ENCODE assay signal across 8 cellular contexts in genomic region chr19:34403784-34404108, GRCh38. TPM values are rescaled to one million over a fixed set of nuclear protein-coding genes. Genes with fewer than 3 reads are reported as not detected.
A peak's percentile ranks its signal among the peaks of the same experiment; 100 is the strongest.
DNase-seq lines count a peak whose midpoint lies in the region; ATAC-seq, FAIRE-seq and TF ChIP-seq lines count a peak whose summit lies in the region.

No MANE protein-coding gene starts in this region.

- H3K9ac ChIP-seq in iPS-15b (ENCODE audit: low read depth, low read length): no peak overlapping the region

- FAIRE-seq in GM12891 (lab: Jason Lieb, UNC): no peak

- H3K27ac Mint-ChIP-seq in activated CD8-positive, alpha-beta memory T cell treated with anti-CD3 and anti-CD28 coated beads, Interleukin-2, amount 10 ng/mL, durations not matched to agents 7 days and 5 days: peak overlapping the region; percentile 79
- H3K27ac Mint-ChIP-seq in T-cell: peak overlapping the region; percentile 86

- H3K9me3 Mint-ChIP-seq in activated CD8-positive, alpha-beta memory T cell treated with anti-CD3 and anti-CD28 coated beads, Interleukin-2, amount 10 ng/mL, durations not matched to agents 7 days and 5 days (ENCODE audit: low read depth): no peaks in the 10 kb centered on the region
- H3K9me3 Mint-ChIP-seq in T-cell: no peaks in the 10 kb centered on the region

- intact Hi-C loops in thyroid gland (cut with DNase I): no loop called here

- H3K27me3 ChIP-seq in iPS-15b (ENCODE audit: control insufficient read depth, insufficient read depth, low read length) (no peaks in the 10 kb centered on the region), thyroid gland (no peaks in the 10 kb centered on the region)

- H3K9me3 ChIP-seq in iPS-15b (ENCODE audit: control insufficient read depth, insufficient read depth, low read length) (no peaks in the 10 kb centered on the region), thyroid gland (no peaks in the 10 kb centered on the region)

- POLR2A ChIA-PET in T-cell (lab: Charles Lee): interaction anchor here in 1 of 2 donors (0.6 kb wide), 1 partner anchor 95 kb away, joined by 3 read pairs; no protein-coding TSS in a partner anchor

- H3K4me3 ChIP-seq in iPS-15b (ENCODE audit: low read depth, low read length) (peak overlapping the region; percentile 99), thyroid gland (replicated peaks in 1 of 3) (peak overlapping the region in 2 of 3 donors; percentile 86 to 98)

- H3K4me1 Mint-ChIP-seq in activated CD8-positive, alpha-beta memory T cell treated with anti-CD3 and anti-CD28 coated beads, Interleukin-2, amount 10 ng/mL, durations not matched to agents 7 days and 5 days: peaks cover 15% of the 10 kb centered on the region
- H3K4me1 Mint-ChIP-seq in T-cell: peaks cover 18 to 26% (median 22%) of the 10 kb centered on the region in 3 donors

- no peaks in the 10 kb centered on the region for H3K4me1 ChIP-seq in iPS-15b (ENCODE audit: control insufficient read depth, insufficient read depth, low read length)
- H3K4me1 ChIP-seq in thyroid gland: no peaks in the 10 kb centered on the region

- peaks cover 27% of the 10 kb centered on the region for H3K36me3 Mint-ChIP-seq in activated CD8-positive, alpha-beta memory T cell treated with anti-CD3 and anti-CD28 coated beads, Interleukin-2, amount 10 ng/mL, durations not matched to agents 7 days and 5 days
- H3K36me3 Mint-ChIP-seq in T-cell: peaks cover 16% of the 10 kb centered on the region

- no peaks in the 10 kb centered on the region for H3K27me3 Mint-ChIP-seq in activated CD8-positive, alpha-beta memory T cell treated with anti-CD3 and anti-CD28 coated beads, Interleukin-2, amount 10 ng/mL, durations not matched to agents 7 days and 5 days
- H3K27me3 Mint-ChIP-seq in T-cell: no peaks in the 10 kb centered on the region

- peak; percentile 21 for ATAC-seq in activated CD8-positive, alpha-beta memory T cell treated with anti-CD3 and anti-CD28 coated beads, Interleukin-2, amount 10 ng/mL, durations not matched to agents 7 days and 5 days
- peak in 2 of 4 experiments; percentile 6 to 7 for ATAC-seq in T-cell (replicated peaks in 1 of 4)

- TF ChIP-seq POLR2A in thyroid gland (IDR thresholded peaks at IDR 0.05): no peak
- no peak for TF ChIP-seq POLR2A in GM12891 (IDR thresholded peaks at IDR 0.05; ENCODE audit: low read depth, low read length)

- WGBS in thyroid gland, 2 donors: 33 to 35% methylated on average over 6 of the region's 6 CpGs

- CTCF ChIA-PET in activated CD8-positive, alpha-beta memory T cell treated with anti-CD3 and anti-CD28 coated beads, Interleukin-2, amount 10 ng/mL, durations not matched to agents 7 days and 5 days (lab: Charles Lee): interaction anchor here (1.1 to 1.2 kb wide), 2 partner anchors 24 to 57 kb away, joined by 3 read pairs; partner anchors contain the start of gene UBA2
- CTCF ChIA-PET in T-cell (lab: Charles Lee): no interaction called here

- DNase-seq in activated CD8-positive, alpha-beta memory T cell treated with anti-CD3 and anti-CD28 coated beads, Interleukin-2, amount 10 ng/mL, durations not matched to agents 7 days and 5 days: no peak
- DNase-seq in activated CD8-positive, alpha-beta memory T cell treated with anti-CD3 and anti-CD28 coated beads for 24 hours: no peak
- DNase-seq in T-cell: peak in 1 of 34 experiments; percentile 2
- no peak for DNase-seq in thyroid gland
- DNase-seq in NCI-H82 (lab: John Stamatoyannopoulos, UW): no peak
- no peak for DNase-seq in COLO829 (ENCODE audit: low spot score)
- DNase-seq in GM12891 (ENCODE audit: insufficient read length, low spot score): no peak

- H3K4me3 Mint-ChIP-seq in activated CD8-positive, alpha-beta memory T cell treated with anti-CD3 and anti-CD28 coated beads, Interleukin-2, amount 10 ng/mL, durations not matched to agents 7 days and 5 days: peak overlapping the region; percentile 81
- H3K4me3 Mint-ChIP-seq in T-cell: peak overlapping the region; percentile 90 to 93 (median 91)

- no peak for TF ChIP-seq CTCF in thyroid gland (IDR thresholded peaks at IDR 0.05)

- H3K36me3 ChIP-seq in iPS-15b (ENCODE audit: control insufficient read depth, insufficient read depth, low read length): peaks cover 22% of the 10 kb centered on the region
- peaks cover 21 to 22% of the 10 kb centered on the region in 2 donors for H3K36me3 ChIP-seq in thyroid gland

- peak overlapping the region in 2 of 3 donors; percentile 60 to 78 for H3K27ac ChIP-seq in thyroid gland

TF ChIP-seq in GM12891, 5 proteins besides CTCF, POLR2A, EP300 and RAD21:
- TF ChIP-seq PAX5 (IDR thresholded peaks at IDR 0.05; ENCODE audit: insufficient read depth, low read length, severe bottlenecking) (no peak), TAF1 (IDR thresholded peaks at IDR 0.05; ENCODE audit: low read depth, low read length) (no peak)

RNA-seq across cellular contexts. Expression of gene PDCD2L, which starts 0.5 kb away (rescaled TPM):
- total RNA-seq in activated CD8-positive, alpha-beta memory T cell treated with anti-CD3 and anti-CD28 coated beads, Interleukin-2, amount 10 ng/mL, durations not matched to agents 7 days and 5 days: 10 to 100 TPM; 11.2 to 19.6 TPM
- total RNA-seq in T-cell (10 to 100 TPM in 4 of 5 donors, 1 to 10 TPM in 1; 9.4 to 14.8 (median 14.2) TPM), thyroid gland (10 to 100 TPM in 3 of 4 donors, 1 to 10 TPM in 1; 7.9 to 15.9 (median 11.8) TPM)
- polyA plus RNA-seq in GM12891 (2012; ENCODE audit: low read depth, missing spikeins): 19.5 TPM

RNA-seq across cellular contexts. Expression of gene UBA2, which starts 24.4 kb away (rescaled TPM):
- 100 to 1,000 TPM; 123 to 139 TPM for total RNA-seq in activated CD8-positive, alpha-beta memory T cell treated with anti-CD3 and anti-CD28 coated beads, Interleukin-2, amount 10 ng/mL, durations not matched to agents 7 days and 5 days
- total RNA-seq in T-cell: 10 to 100 TPM; 61.7 to 87.2 (median 71.3) TPM
- 100 to 1,000 TPM in 2 of 4 donors, 10 to 100 TPM in 2; 70.3 to 108 (median 97.7) TPM for total RNA-seq in thyroid gland
- 75.2 TPM for polyA plus RNA-seq in GM12891 (2012; ENCODE audit: low read depth, missing spikeins)

RNA-seq across cellular contexts. Expression of gene GPI, which starts 38.8 kb away (rescaled TPM):
- total RNA-seq in activated CD8-positive, alpha-beta memory T cell treated with anti-CD3 and anti-CD28 coated beads, Interleukin-2, amount 10 ng/mL, durations not matched to agents 7 days and 5 days: 100 to 1,000 TPM; 501 to 600 TPM
- total RNA-seq in T-cell (100 to 1,000 TPM; 108 to 132 (median 126) TPM), thyroid gland (100 to 1,000 TPM; 118 to 446 (median 224) TPM)
- 496 TPM for polyA plus RNA-seq in GM12891 (2012; ENCODE audit: low read depth, missing spikeins)
